In genomic region chr17:2965621-2966275, GRCh38 we compare ENCODE assay signal across 11 cellular contexts.
DNase-seq lines count a peak whose midpoint lies in the region; ATAC-seq and TF ChIP-seq lines count a peak whose summit lies in the region.
"Had no signal": no experiment of that assay in that cellular context is flagged by ENCODE, and none has a peak within 500 bp of the region (broad histone marks: within the 10 kb centered on the region; RNA-seq: fewer than 3 reads in every experiment).

No MANE protein-coding gene starts in this region.

- H3K4me1 Mint-ChIP-seq in chondrocyte (ENCODE audit: low read depth): peaks cover 20% of the 10 kb centered on the region

- no peak for ATAC-seq in GM19023 (IDR thresholded peaks at IDR 0.05; ENCODE audit: unreplicated experiment)

- DNase-seq in SIG-M5 treated with dmso at 0.1 percent for 504 hours (lab: John Stamatoyannopoulos, UW; ENCODE audit: unreplicated experiment) (peak; percentile 39), SIG-M5 (lab: John Stamatoyannopoulos, UW) (no peak), chondrocyte (ENCODE audit: low spot score) (no peak), kidney tubule cell (ENCODE audit: low spot score) (peak; percentile 62), ureter (ENCODE audit: low spot score) (peak; percentile 74), DMS 273 (lab: John Stamatoyannopoulos, UW; ENCODE audit: unreplicated experiment) (no peak), GDM1 (lab: John Stamatoyannopoulos, UW) (no peak)
- DNase-seq: activated T-cell treated with anti-CD3 and anti-CD28 coated beads, Interleukin-2, amount 50 U/mL, for 24 hours; NCI-H2171 treated with DMSO at 0.1 percent for 48 hours had no signal

- no peak overlapping the region for H3K4me3 Mint-ChIP-seq in chondrocyte (ENCODE audit: unreplicated experiment)
- H3K4me3 Mint-ChIP-seq: activated T-cell treated with anti-CD3 and anti-CD28 coated beads, Interleukin-2, amount 50 U/mL, for 24 hours; T-helper 1 cell treated with Interleukin-12 subunit alpha and Interleukin-12 subunit beta and Interleukin-4 antibody, amounts not matched to agents 30 μg/mL and 1 μg/mL, for 36 hours had no signal

- TF ChIP-seq CTCF in chondrocyte (IDR thresholded peaks at IDR 0.05): no peak

- H3K27me3 Mint-ChIP-seq in chondrocyte (ENCODE audit: low read depth): no peaks in the 10 kb centered on the region
- H3K27me3 Mint-ChIP-seq: activated T-cell treated with anti-CD3 and anti-CD28 coated beads, Interleukin-2, amount 50 U/mL, for 24 hours had no signal

- H3K36me3 Mint-ChIP-seq in chondrocyte (ENCODE audit: low read depth): no peaks in the 10 kb centered on the region

- H3K27ac Mint-ChIP-seq in chondrocyte (ENCODE audit: unreplicated experiment): peak overlapping the region; percentile 90
- H3K27ac Mint-ChIP-seq: activated T-cell treated with anti-CD3 and anti-CD28 coated beads, Interleukin-2, amount 50 U/mL, for 24 hours; T-helper 1 cell treated with Interleukin-12 subunit alpha and Interleukin-12 subunit beta and Interleukin-4 antibody, amounts not matched to agents 30 μg/mL and 1 μg/mL, for 36 hours had no signal

- H3K9me3 Mint-ChIP-seq in chondrocyte (ENCODE audit: low read depth): no peaks in the 10 kb centered on the region
- H3K9me3 Mint-ChIP-seq: activated T-cell treated with anti-CD3 and anti-CD28 coated beads, Interleukin-2, amount 50 U/mL, for 24 hours; T-helper 1 cell treated with Interleukin-12 subunit alpha and Interleukin-12 subunit beta and Interleukin-4 antibody, amounts not matched to agents 30 μg/mL and 1 μg/mL, for 36 hours had no signal

Comparison
In these comparisons a context has a peak if more than half of its experiments do, and no peak if none do; other contexts are left out.
1. DNase-seq: peak in SIG-M5 treated with dmso at 0.1 percent for 504 hours (single experiment), kidney tubule cell (single experiment) and ureter (single experiment); none in SIG-M5 (single experiment), chondrocyte (single experiment), DMS 273 (single experiment) and GDM1 (single experiment).